Comparison of ENCODE assay signal across 11 cellular contexts in genomic region chr9:70021026-70021571, GRCh38. TPM values are rescaled to one million over a fixed set of nuclear protein-coding genes. Genes with fewer than 3 reads are reported as not detected.
DNase-seq lines count a peak whose midpoint lies in the region; ATAC-seq, FAIRE-seq and TF ChIP-seq lines count a peak whose summit lies in the region.
"Had no signal": no experiment of that assay in that cellular context is flagged by ENCODE, and none has a peak within 500 bp of the region (broad histone marks: within the 10 kb centered on the region; RNA-seq: fewer than 3 reads in every experiment).

No MANE protein-coding gene starts in this region.

- no peak overlapping the region for H2AFZ ChIP-seq in smooth muscle cell (ENCODE audit: low read depth)

- in situ Hi-C loops in HAP-1 (cut with MboI; ENCODE audit: low sequenced_read_pairs), result no loop called here

- no peaks in the 10 kb centered on the region for H3F3A ChIP-seq in smooth muscle cell (ENCODE audit: low read depth)

- no peaks in the 10 kb centered on the region for H3K9me3 Mint-ChIP-seq in activated T-cell treated with anti-CD3 and anti-CD28 coated beads, Interleukin-2, amount 50 U/mL, for 24 hours
- H3K9me3 Mint-ChIP-seq: stimulated activated naive CD8-positive, alpha-beta T cell treated with anti-CD3 and anti-CD28 coated beads, Interleukin-15, Interleukin-2, amounts not matched to agents 100 ng/mL and 50 ng/mL, for 24 hours had no signal

- H3K36me3 ChIP-seq in HAP-1 (replicated peaks), result no peaks in the 10 kb centered on the region
- H3K36me3 ChIP-seq in WERI-Rb-1, result no peaks in the 10 kb centered on the region
- H3K36me3 ChIP-seq in smooth muscle cell (ENCODE audit: low read depth), result no peaks in the 10 kb centered on the region
- no peaks in the 10 kb centered on the region for H3K36me3 ChIP-seq in kidney (ENCODE audit: control insufficient read depth in 1 of 2, insufficient read depth in 2 of 2, low read length in 2 of 2)

- FAIRE-seq in kidney (lab: Jason Lieb, UNC), result no peak

- intact Hi-C loops in kidney (cut with DNase I), result no loop called here

- H3K4me3 ChIP-seq in HAP-1, result no peak overlapping the region
- no peak overlapping the region for H3K4me3 ChIP-seq in WERI-Rb-1 (ENCODE audit: low read depth, low read length)
- H3K4me3 ChIP-seq in smooth muscle cell, result no peak overlapping the region
- no peak overlapping the region for H3K4me3 ChIP-seq in kidney (ENCODE audit: low read length in 2 of 2)

- H3K27ac Mint-ChIP-seq in activated T-cell treated with anti-CD3 and anti-CD28 coated beads, Interleukin-2, amount 50 U/mL, for 24 hours, result no peak overlapping the region
- H3K27ac Mint-ChIP-seq: stimulated activated naive CD8-positive, alpha-beta T cell treated with anti-CD3 and anti-CD28 coated beads, Interleukin-15, Interleukin-2, amounts not matched to agents 100 ng/mL and 50 ng/mL, for 24 hours had no signal

- no peak for TF ChIP-seq CTCF in WERI-Rb-1 (IDR thresholded peaks at IDR 0.05; ENCODE audit: low read depth, low read length)
- no peak for TF ChIP-seq CTCF in smooth muscle cell (IDR thresholded peaks at IDR 0.05; ENCODE audit: borderline replicate concordance, insufficient read depth, poor library complexity, severe bottlenecking)
- TF ChIP-seq CTCF in kidney (IDR thresholded peaks at IDR 0.05; ENCODE audit: borderline replicate concordance, extremely low read depth, insufficient read depth), result no peak

- no peaks in the 10 kb centered on the region for H3K9me3 ChIP-seq in HAP-1
- peaks cover 14% of the 10 kb centered on the region for H3K9me3 ChIP-seq in WERI-Rb-1 (ENCODE audit: severe bottlenecking)
- no peaks in the 10 kb centered on the region for H3K9me3 ChIP-seq in smooth muscle cell (replicated peaks; ENCODE audit: low read depth)
- H3K9me3 ChIP-seq in kidney (ENCODE audit: control insufficient read depth in 1 of 2, low read length in 2 of 2), result no peaks in the 10 kb centered on the region

- H3K27ac ChIP-seq in WERI-Rb-1 (peak overlapping the region; percentile 82), smooth muscle cell (ENCODE audit: low read depth) (peak overlapping the region; percentile 89), kidney (ENCODE audit: low read depth in 2 of 2, low read length in 2 of 2) (no peak overlapping the region)

- DNase-seq in HAP-1 (ENCODE audit: low spot score in 2 of 2) (peak; percentile 49 to 83), WERI-Rb-1 (no peak), glomerular visceral epithelial cell (ENCODE audit: extremely low spot score) (peak; percentile 73), smooth muscle cell (lab: John Stamatoyannopoulos, UW; ENCODE audit: unreplicated experiment) (no peak), SK-N-DZ (ENCODE audit: low spot score) (no peak), kidney (no peak)
- DNase-seq in activated T-cell treated with anti-CD3 and anti-CD28 coated beads, Interleukin-2, amount 50 U/mL, for 24 hours, result no peak
- DNase-seq: activated naive CD4-positive, alpha-beta T cell treated with anti-CD3 and anti-CD28 coated beads, Interleukin-2, amount 50 U/mL, for 16 hours; NCI-H2171 had no signal

- no peaks in the 10 kb centered on the region for H4K20me1 ChIP-seq in smooth muscle cell (ENCODE audit: low read depth)

- H3K27me3 ChIP-seq in HAP-1 (ENCODE audit: low read depth) (no peaks in the 10 kb centered on the region), WERI-Rb-1 (ENCODE audit: insufficient read depth, low read depth, severe bottlenecking) (no peaks in the 10 kb centered on the region), smooth muscle cell (ENCODE audit: low read depth) (no peaks in the 10 kb centered on the region)

- peak overlapping the region; percentile 76 for H3K9ac ChIP-seq in smooth muscle cell (ENCODE audit: low read depth)
- no peak overlapping the region for H3K9ac ChIP-seq in kidney (ENCODE audit: low read length in 2 of 2)

- 67% methylated on average over 5 of the region's 5 CpGs for WGBS in smooth muscle cell (ENCODE audit: low lambda C conversion rate)

- no peaks in the 10 kb centered on the region for H3K79me2 ChIP-seq in smooth muscle cell (ENCODE audit: low read depth)

- H3K4me1 ChIP-seq in HAP-1, result peaks cover 14% of the 10 kb centered on the region
- H3K4me1 ChIP-seq in smooth muscle cell (ENCODE audit: low read depth), result peaks cover 5% of the 10 kb centered on the region
- no peaks in the 10 kb centered on the region for H3K4me1 ChIP-seq in kidney (ENCODE audit: control insufficient read depth in 1 of 2, insufficient read depth in 1 of 2, low read depth in 1 of 2, low read length in 2 of 2)

- peak overlapping the region; percentile 45 for H3K4me2 ChIP-seq in smooth muscle cell

- no peak overlapping the region for H3K4me3 Mint-ChIP-seq in activated T-cell treated with anti-CD3 and anti-CD28 coated beads, Interleukin-2, amount 50 U/mL, for 24 hours
- H3K4me3 Mint-ChIP-seq: stimulated activated naive CD8-positive, alpha-beta T cell treated with anti-CD3 and anti-CD28 coated beads, Interleukin-15, Interleukin-2, amounts not matched to agents 100 ng/mL and 50 ng/mL, for 24 hours had no signal

- H3K4me1 Mint-ChIP-seq in activated T-cell treated with anti-CD3 and anti-CD28 coated beads, Interleukin-2, amount 50 U/mL, for 24 hours (ENCODE audit: low read depth), result no peaks in the 10 kb centered on the region

- H3K36me3 Mint-ChIP-seq in activated T-cell treated with anti-CD3 and anti-CD28 coated beads, Interleukin-2, amount 50 U/mL, for 24 hours (ENCODE audit: low read depth), result no peaks in the 10 kb centered on the region

- H3K27me3 Mint-ChIP-seq in activated T-cell treated with anti-CD3 and anti-CD28 coated beads, Interleukin-2, amount 50 U/mL, for 24 hours, result peaks cover 14% of the 10 kb centered on the region

- no peak for ATAC-seq in GM21528 (IDR thresholded peaks at IDR 0.05; ENCODE audit: low FRiP score, unreplicated experiment)

RNA-seq across cellular contexts. Expression of gene MAMDC2, which starts 22.5 kb away (rescaled TPM):
- 13.0 and 13.3 TPM in 2 replicates for total RNA-seq in smooth muscle cell
- 7.9 and 8.2 TPM in 2 replicates for polyA plus RNA-seq in smooth muscle cell
- polyA plus RNA-seq in SK-N-DZ (2014; cell fraction: cytosol; rRNA removed), result 1.4 and 1.9 TPM in 2 replicates
- 1.6 and 2.5 TPM in 2 replicates for polyA plus RNA-seq in SK-N-DZ (2014; cell fraction: nucleus; rRNA removed)
- total RNA-seq in kidney, result 7.1 TPM
- polyA plus RNA-seq in kidney (ENCODE audit: insufficient read depth, low read depth, low replicate concordance), result 1.5 TPM

Comparison
In these comparisons a context has a peak if more than half of its experiments do, and no peak if none do; other contexts are left out.
1. DNase-seq: peak in HAP-1 (2 of 2) and glomerular visceral epithelial cell (single experiment); none in WERI-Rb-1 (single experiment), smooth muscle cell (single experiment), SK-N-DZ (single experiment), kidney (single experiment) and activated T-cell treated with anti-CD3 and anti-CD28 coated beads, Interleukin-2, amount 50 U/mL, for 24 hours (single experiment).
2. H3K27ac ChIP-seq: peak in WERI-Rb-1 (single experiment) and smooth muscle cell (single experiment); none in kidney (0 of 2).